In the genomic region with DNA sequence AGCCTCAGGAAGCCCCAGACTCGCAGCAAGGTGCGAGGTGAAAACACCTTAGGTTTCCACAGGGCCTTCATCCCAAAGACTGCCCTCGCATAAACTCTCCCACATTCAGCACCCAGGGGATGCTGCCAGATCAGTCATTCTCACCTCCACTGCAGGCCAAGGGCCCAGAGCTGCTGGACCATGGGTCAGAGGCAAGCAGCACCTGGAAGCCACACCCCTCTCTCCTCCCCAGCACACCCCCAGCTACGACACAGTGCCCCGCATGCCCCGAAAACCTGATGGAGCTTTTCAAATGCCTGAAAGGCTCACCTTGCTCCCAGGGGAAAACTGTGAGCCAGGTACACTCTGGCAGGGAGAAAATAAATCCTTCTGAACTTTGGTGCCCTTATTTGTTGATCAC, we compare ENCODE assay signal across 17 cellular contexts. TPM values are rescaled to one million over a fixed set of nuclear protein-coding genes. Genes with fewer than 3 reads are reported as not detected.
DNase-seq lines count a peak whose midpoint lies in the region; ATAC-seq, FAIRE-seq and TF ChIP-seq lines count a peak whose summit lies in the region.
"Had no signal": no experiment of that assay in that cellular context is flagged by ENCODE, and none has a peak within 500 bp of the region (broad histone marks: within the 10 kb centered on the region; RNA-seq: fewer than 3 reads in every experiment).

No MANE protein-coding gene starts in this region.

- in situ Hi-C loops in HepG2 (cut with HindIII; ENCODE audit: extremely low pct_ligation_motif_present, low pct_unique_long_range_greater_than_20kb): no loop called here

- no peak for FAIRE-seq in HepG2 (lab: Jason Lieb, UNC)
- FAIRE-seq: H1 had no signal

- TF ChIP-seq EP300 in HepG2 (IDR thresholded peaks at IDR 0.05; ENCODE audit: low read depth in 2 of 2, low read length in 2 of 2) (no peak), HepG2 (CRISPR knock-in tag; IDR thresholded peaks at IDR 0.05; ENCODE audit: borderline replicate concordance) (no peak)

- 60% methylated on average over 6 of the region's 6 CpGs for WGBS in right cardiac atrium
- WGBS in HepG2 (ENCODE audit: low lambda C conversion rate): 10% methylated on average over 3 of the region's 6 CpGs
- 40 to 70% methylated on average over 2 to 4 of the region's 6 CpGs for WGBS in thyroid gland, 2 donors

- H3K4me1 ChIP-seq in left ventricle myocardium inferior (peaks cover 26% of the 10 kb centered on the region), right cardiac atrium (ENCODE audit: control insufficient read depth, insufficient read depth, low read length) (no peaks in the 10 kb centered on the region), HepG2 (ENCODE audit: insufficient read depth, low read length) (peaks cover 53% of the 10 kb centered on the region), thyroid gland (peaks cover 10 to 13% of the 10 kb centered on the region in 2 donors)

- POLR2A ChIA-PET in HepG2 (lab: Yijun Ruan, JAX): no interaction called here

- TF ChIP-seq RAD21 in HepG2 (CRISPR knock-in tag; IDR thresholded peaks at IDR 0.05): no peak

- no TSS peak for BruUV-seq in HepG2 (replicated peaks; lab: Mats Ljungman, UMichigan)

- TF ChIP-seq POLR2A in HepG2 (IDR thresholded peaks at IDR 0.05; ENCODE audit: insufficient read depth in 1 of 2, low read depth in 2 of 2, low read length in 2 of 2) (no peak), thyroid gland (IDR thresholded peaks at IDR 0.05) (no peak)

- no peaks in the 10 kb centered on the region for H3K79me2 ChIP-seq in HepG2 (ENCODE audit: insufficient read depth, low read length)

- H3K27me3 ChIP-seq in left ventricle myocardium inferior (ENCODE audit: low read depth): no peaks in the 10 kb centered on the region
- no peaks in the 10 kb centered on the region for H3K27me3 ChIP-seq in right cardiac atrium (ENCODE audit: control insufficient read depth, insufficient read depth)
- H3K27me3 ChIP-seq in HepG2 (ENCODE audit: control insufficient read depth in 1 of 2, insufficient read depth in 2 of 2, low read length in 2 of 2): no peaks in the 10 kb centered on the region
- no peaks in the 10 kb centered on the region for H3K27me3 ChIP-seq in thyroid gland
- H3K27me3 ChIP-seq: BLaER1 treated with 17β-estradiol and CSF1 and Interleukin-3, amounts not matched to agents 10 nM and 100 nM had no signal

- no peak overlapping the region for H2AFZ ChIP-seq in HepG2 (ENCODE audit: low read length)

- no peaks in the 10 kb centered on the region for H3K36me3 ChIP-seq in left ventricle myocardium inferior
- H3K36me3 ChIP-seq in HepG2 (replicated peaks in 1 of 2; ENCODE audit: control insufficient read depth in 1 of 2, insufficient read depth in 2 of 2, low read length in 2 of 2): no peaks in the 10 kb centered on the region
- no peaks in the 10 kb centered on the region for H3K36me3 ChIP-seq in thyroid gland
- H3K36me3 ChIP-seq: BLaER1 treated with 17β-estradiol and CSF1 and Interleukin-3, amounts not matched to agents 10 nM and 100 nM had no signal

- no peak for ATAC-seq in right cardiac atrium
- peak; percentile 70 for ATAC-seq in HepG2
- ATAC-seq in HG03342 (IDR thresholded peaks at IDR 0.05; ENCODE audit: unreplicated experiment): no peak
- ATAC-seq: CD8-positive, alpha-beta T cell had no signal

- H3K4me3 ChIP-seq in left ventricle myocardium inferior: no peak overlapping the region
- no peak overlapping the region for H3K4me3 ChIP-seq in right cardiac atrium (ENCODE audit: low read length)
- H3K4me3 ChIP-seq in HepG2 (replicated peaks in 1 of 3; ENCODE audit: insufficient read depth in 1 of 3, low read depth in 2 of 3, low read length in 3 of 3): no peak overlapping the region; a peak in 1 of 6 replicates
- H3K4me3 ChIP-seq in thyroid gland (replicated peaks in 1 of 3): no peak overlapping the region
- H3K4me3 ChIP-seq: BLaER1 treated with 17β-estradiol and CSF1 and Interleukin-3, amounts not matched to agents 10 nM and 100 nM had no signal

- H3K9ac ChIP-seq in HepG2 (ENCODE audit: insufficient read depth, low read depth, low read length): no peak overlapping the region
- H3K9ac ChIP-seq: BLaER1 treated with 17β-estradiol and CSF1 and Interleukin-3, amounts not matched to agents 10 nM and 100 nM had no signal

- no peaks in the 10 kb centered on the region for H4K20me1 ChIP-seq in HepG2 (ENCODE audit: insufficient read depth, low read length)
- H4K20me1 ChIP-seq: BLaER1 treated with 17β-estradiol and CSF1 and Interleukin-3, amounts not matched to agents 10 nM and 100 nM had no signal

- CTCF ChIA-PET in HepG2 (lab: Yijun Ruan, JAX; ENCODE audit: low intra/inter-chr PET ratio, low total read pairs): no interaction called here

- H3K27ac ChIP-seq in left ventricle myocardium inferior (replicated peaks) (peak overlapping the region; percentile 50), right cardiac atrium (ENCODE audit: low read length) (no peak overlapping the region), HepG2 (ENCODE audit: extremely low read length, insufficient read depth, low read length) (no peak overlapping the region), thyroid gland (peak overlapping the region in 1 of 3 donors; percentile 43)
- H3K27ac ChIP-seq: BLaER1 treated with 17β-estradiol and CSF1 and Interleukin-3, amounts not matched to agents 10 nM and 100 nM; HL-60 had no signal

- peak overlapping the region; percentile 49 for H3K4me2 ChIP-seq in HepG2 (ENCODE audit: low read depth, low read length)
- H3K4me2 ChIP-seq: BLaER1 treated with 17β-estradiol and CSF1 and Interleukin-3, amounts not matched to agents 10 nM and 100 nM had no signal

- TF ChIP-seq CTCF in left ventricle myocardium inferior (IDR thresholded peaks at IDR 0.05; ENCODE audit: borderline replicate concordance) (no peak), HepG2 (CRISPR knock-in tag; IDR thresholded peaks at IDR 0.05) (no peak), thyroid gland (IDR thresholded peaks at IDR 0.05) (no peak)

- no peak for DNase-seq in left ventricle myocardium inferior
- DNase-seq in right cardiac atrium: no peak
- DNase-seq in NCI-H2171 (lab: John Stamatoyannopoulos, UW): peak; percentile 21
- DNase-seq in HepG2 (ENCODE audit: low spot score): no peak
- DNase-seq in thyroid gland: peak; percentile 14 to 24
- no peak for DNase-seq in SW 1271 (lab: John Stamatoyannopoulos, UW)
- DNase-seq: Calu3; CD8-positive, alpha-beta T cell; DMS79 treated with DMSO at 0.1 percent for 48 hours; GF-D8; H9; IMR-90 had no signal

- intact Hi-C loops in left ventricle myocardium inferior (cut with micrococcal nuclease) (no loop called here), right cardiac atrium (cut with DNase I) (no loop called here), HepG2 (cut with micrococcal nuclease; ENCODE audit: unreplicated experiment) (no loop called here), thyroid gland (cut with DNase I) (no loop called here)

- no peaks in the 10 kb centered on the region for H3K9me3 ChIP-seq in left ventricle myocardium inferior (replicated peaks)
- H3K9me3 ChIP-seq in right cardiac atrium (ENCODE audit: control insufficient read depth, low read length): no peaks in the 10 kb centered on the region
- H3K9me3 ChIP-seq in HepG2 (ENCODE audit: low read length): no peaks in the 10 kb centered on the region
- no peaks in the 10 kb centered on the region for H3K9me3 ChIP-seq in thyroid gland
- H3K9me3 ChIP-seq: BLaER1 treated with 17β-estradiol and CSF1 and Interleukin-3, amounts not matched to agents 10 nM and 100 nM had no signal

TF ChIP-seq in HepG2, 621 proteins besides CTCF, POLR2A, EP300 and RAD21:
- TF ChIP-seq ZNF891 (CRISPR knock-in tag; IDR thresholded peaks at IDR 0.05) (no peak), ZKSCAN5 (CRISPR knock-in tag; IDR thresholded peaks at IDR 0.05) (peak; percentile 94)

RNA-seq across cellular contexts. Expression of a gene that starts 31.9 kb away (rescaled TPM):
- 43.3 TPM for total RNA-seq in left ventricle myocardium inferior
- 100 to 1,000 TPM in 1 of 4 donors, 10 to 100 TPM in 3; 46.6 to 159 (median 70.0) TPM for total RNA-seq in right cardiac atrium
- polyA plus RNA-seq in right cardiac atrium: 25.7 TPM
- 10.4 and 13.6 TPM in 2 replicates for total RNA-seq in HepG2 (2016; rRNA removed; fragmentation: Illumina TruSeq; extraction: Trizol)
- 6.1 and 8.9 TPM in 2 replicates for total RNA-seq in HepG2 (2016; cell fraction: cytosol; rRNA removed; fragmentation: Illumina TruSeq; extraction: Trizol; ENCODE audit: low read depth)
- total RNA-seq in HepG2 (2016; cell fraction: insoluble cytoplasmic fraction; rRNA removed; fragmentation: Illumina TruSeq; extraction: Trizol): 12.4 and 15.9 TPM in 2 replicates
- total RNA-seq in HepG2 (2016; cell fraction: membrane; rRNA removed; fragmentation: Illumina TruSeq; extraction: Trizol): 11.2 and 12.8 TPM in 2 replicates
- 18.3 and 32.5 TPM in 2 replicates for total RNA-seq in HepG2 (2016; cell fraction: nucleus; rRNA removed; fragmentation: Illumina TruSeq; extraction: Trizol)
- 11.8 and 20.9 TPM in 2 replicates for polyA plus RNA-seq in HepG2 (2011; rRNA removed)
- 7.9 and 14.0 TPM in 2 replicates for polyA plus RNA-seq in HepG2 (2011; cell fraction: cytosol; rRNA removed)
- polyA plus RNA-seq in HepG2 (2011; cell fraction: nucleus; rRNA removed): 35.4 and 60.5 TPM in 2 replicates
- 7.9 and 15.6 TPM in 2 replicates for polyA plus RNA-seq in HepG2 (2012)
- 9.0 and 9.7 TPM in 2 replicates for polyA plus RNA-seq in HepG2 (2016; cell fraction: cytosol; fragmentation: Illumina TruSeq; extraction: Trizol; ENCODE audit: low read depth)
- polyA plus RNA-seq in HepG2 (2016; cell fraction: insoluble cytoplasmic fraction; fragmentation: Illumina TruSeq; extraction: Trizol; ENCODE audit: low read depth): 12.7 and 13.9 TPM in 2 replicates
- polyA plus RNA-seq in HepG2 (2016; cell fraction: membrane; fragmentation: Illumina TruSeq; extraction: Trizol; ENCODE audit: low read depth): 12.9 and 14.9 TPM in 2 replicates
- 20.5 and 30.2 TPM in 2 replicates for polyA plus RNA-seq in HepG2 (2016; cell fraction: nucleus; fragmentation: Illumina TruSeq; extraction: Trizol; ENCODE audit: insufficient read depth, low read depth)
- 0.19 and 17.1 TPM in 2 replicates for polyA minus RNA-seq in HepG2 (2011; rRNA and poly(A)+ RNA removed; ENCODE audit: low replicate concordance)
- polyA minus RNA-seq in HepG2 (2011; cell fraction: cytosol; rRNA and poly(A)+ RNA removed): 5.8 and 10.2 TPM in 2 replicates
- 34.9 and 52.0 TPM in 2 replicates for polyA minus RNA-seq in HepG2 (2011; cell fraction: nucleus; rRNA and poly(A)+ RNA removed)
- total RNA-seq in thyroid gland: 10 to 100 TPM; 23.7 to 35.7 (median 29.7) TPM
- total RNA-seq: HT1080, IMR-90 had no signal
- polyA plus RNA-seq: IMR-90 had no signal

Comparison
In these comparisons a context has a peak if more than half of its experiments do, and no peak if none do; other contexts are left out.
1. DNase-seq: peak in NCI-H2171 (single experiment) and thyroid gland (2 of 2); none in left ventricle myocardium inferior (single experiment), right cardiac atrium (0 of 3), HepG2 (single experiment) and SW 1271 (0 of 2).